ENCODE assay signal across 1 cellular context in the genomic region with DNA sequence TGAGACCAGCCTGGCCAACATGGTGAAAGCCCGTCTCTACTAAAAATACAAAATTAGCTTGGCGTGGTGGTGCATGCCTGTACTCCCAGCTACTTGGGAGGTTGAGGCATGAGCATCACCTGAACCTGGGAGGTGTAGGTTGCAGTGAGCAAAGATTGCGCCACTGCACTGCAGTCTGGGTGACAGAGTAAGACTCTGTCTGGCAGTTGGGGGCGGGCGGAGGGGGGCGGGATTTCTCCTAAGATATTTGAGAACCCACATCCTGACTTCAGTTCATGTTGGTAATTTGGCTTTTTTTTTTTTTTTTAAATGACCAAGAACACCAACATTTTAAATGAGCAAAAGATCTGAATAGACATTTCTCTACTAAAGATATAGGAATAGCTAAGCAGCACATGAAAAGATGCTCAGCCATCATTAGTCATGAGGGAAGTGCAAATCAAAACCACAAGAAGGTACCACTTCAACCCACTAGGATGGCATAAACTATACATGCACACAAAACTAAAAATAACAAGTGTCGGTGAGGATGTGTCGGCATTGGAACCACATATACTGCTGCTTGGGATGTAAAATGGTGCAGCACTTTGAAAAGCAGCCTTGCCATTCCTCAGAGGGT.
TF ChIP-seq lines count a peak whose summit lies in the region.

No MANE protein-coding gene starts in this region.

TF ChIP-seq in GM23338, 12 proteins besides CTCF, POLR2A, EP300 and RAD21 (continued from another document):
- TF ChIP-seq REST (IDR thresholded peaks at IDR 0.05; ENCODE audit: unreplicated experiment) (no peak), POLR2AphosphoS5 (IDR thresholded peaks at IDR 0.05; ENCODE audit: low read depth) (no peak), EZH2phosphoT487 (IDR thresholded peaks at IDR 0.05; ENCODE audit: unreplicated experiment) (no peak), NANOG (IDR thresholded peaks at IDR 0.05; ENCODE audit: borderline replicate concordance) (no peak), ZNF331 (CRISPR knock-in tag; IDR thresholded peaks at IDR 0.05; ENCODE audit: low read depth) (no peak), JUNB (IDR thresholded peaks at IDR 0.05; ENCODE audit: unreplicated experiment) (no peak), ZNF114 (CRISPR knock-in tag; IDR thresholded peaks at IDR 0.05) (no peak), EZH2 (IDR thresholded peaks at IDR 0.05; ENCODE audit: low read depth, unreplicated experiment) (no peak)
- TF ChIP-seq, protein P1, sequence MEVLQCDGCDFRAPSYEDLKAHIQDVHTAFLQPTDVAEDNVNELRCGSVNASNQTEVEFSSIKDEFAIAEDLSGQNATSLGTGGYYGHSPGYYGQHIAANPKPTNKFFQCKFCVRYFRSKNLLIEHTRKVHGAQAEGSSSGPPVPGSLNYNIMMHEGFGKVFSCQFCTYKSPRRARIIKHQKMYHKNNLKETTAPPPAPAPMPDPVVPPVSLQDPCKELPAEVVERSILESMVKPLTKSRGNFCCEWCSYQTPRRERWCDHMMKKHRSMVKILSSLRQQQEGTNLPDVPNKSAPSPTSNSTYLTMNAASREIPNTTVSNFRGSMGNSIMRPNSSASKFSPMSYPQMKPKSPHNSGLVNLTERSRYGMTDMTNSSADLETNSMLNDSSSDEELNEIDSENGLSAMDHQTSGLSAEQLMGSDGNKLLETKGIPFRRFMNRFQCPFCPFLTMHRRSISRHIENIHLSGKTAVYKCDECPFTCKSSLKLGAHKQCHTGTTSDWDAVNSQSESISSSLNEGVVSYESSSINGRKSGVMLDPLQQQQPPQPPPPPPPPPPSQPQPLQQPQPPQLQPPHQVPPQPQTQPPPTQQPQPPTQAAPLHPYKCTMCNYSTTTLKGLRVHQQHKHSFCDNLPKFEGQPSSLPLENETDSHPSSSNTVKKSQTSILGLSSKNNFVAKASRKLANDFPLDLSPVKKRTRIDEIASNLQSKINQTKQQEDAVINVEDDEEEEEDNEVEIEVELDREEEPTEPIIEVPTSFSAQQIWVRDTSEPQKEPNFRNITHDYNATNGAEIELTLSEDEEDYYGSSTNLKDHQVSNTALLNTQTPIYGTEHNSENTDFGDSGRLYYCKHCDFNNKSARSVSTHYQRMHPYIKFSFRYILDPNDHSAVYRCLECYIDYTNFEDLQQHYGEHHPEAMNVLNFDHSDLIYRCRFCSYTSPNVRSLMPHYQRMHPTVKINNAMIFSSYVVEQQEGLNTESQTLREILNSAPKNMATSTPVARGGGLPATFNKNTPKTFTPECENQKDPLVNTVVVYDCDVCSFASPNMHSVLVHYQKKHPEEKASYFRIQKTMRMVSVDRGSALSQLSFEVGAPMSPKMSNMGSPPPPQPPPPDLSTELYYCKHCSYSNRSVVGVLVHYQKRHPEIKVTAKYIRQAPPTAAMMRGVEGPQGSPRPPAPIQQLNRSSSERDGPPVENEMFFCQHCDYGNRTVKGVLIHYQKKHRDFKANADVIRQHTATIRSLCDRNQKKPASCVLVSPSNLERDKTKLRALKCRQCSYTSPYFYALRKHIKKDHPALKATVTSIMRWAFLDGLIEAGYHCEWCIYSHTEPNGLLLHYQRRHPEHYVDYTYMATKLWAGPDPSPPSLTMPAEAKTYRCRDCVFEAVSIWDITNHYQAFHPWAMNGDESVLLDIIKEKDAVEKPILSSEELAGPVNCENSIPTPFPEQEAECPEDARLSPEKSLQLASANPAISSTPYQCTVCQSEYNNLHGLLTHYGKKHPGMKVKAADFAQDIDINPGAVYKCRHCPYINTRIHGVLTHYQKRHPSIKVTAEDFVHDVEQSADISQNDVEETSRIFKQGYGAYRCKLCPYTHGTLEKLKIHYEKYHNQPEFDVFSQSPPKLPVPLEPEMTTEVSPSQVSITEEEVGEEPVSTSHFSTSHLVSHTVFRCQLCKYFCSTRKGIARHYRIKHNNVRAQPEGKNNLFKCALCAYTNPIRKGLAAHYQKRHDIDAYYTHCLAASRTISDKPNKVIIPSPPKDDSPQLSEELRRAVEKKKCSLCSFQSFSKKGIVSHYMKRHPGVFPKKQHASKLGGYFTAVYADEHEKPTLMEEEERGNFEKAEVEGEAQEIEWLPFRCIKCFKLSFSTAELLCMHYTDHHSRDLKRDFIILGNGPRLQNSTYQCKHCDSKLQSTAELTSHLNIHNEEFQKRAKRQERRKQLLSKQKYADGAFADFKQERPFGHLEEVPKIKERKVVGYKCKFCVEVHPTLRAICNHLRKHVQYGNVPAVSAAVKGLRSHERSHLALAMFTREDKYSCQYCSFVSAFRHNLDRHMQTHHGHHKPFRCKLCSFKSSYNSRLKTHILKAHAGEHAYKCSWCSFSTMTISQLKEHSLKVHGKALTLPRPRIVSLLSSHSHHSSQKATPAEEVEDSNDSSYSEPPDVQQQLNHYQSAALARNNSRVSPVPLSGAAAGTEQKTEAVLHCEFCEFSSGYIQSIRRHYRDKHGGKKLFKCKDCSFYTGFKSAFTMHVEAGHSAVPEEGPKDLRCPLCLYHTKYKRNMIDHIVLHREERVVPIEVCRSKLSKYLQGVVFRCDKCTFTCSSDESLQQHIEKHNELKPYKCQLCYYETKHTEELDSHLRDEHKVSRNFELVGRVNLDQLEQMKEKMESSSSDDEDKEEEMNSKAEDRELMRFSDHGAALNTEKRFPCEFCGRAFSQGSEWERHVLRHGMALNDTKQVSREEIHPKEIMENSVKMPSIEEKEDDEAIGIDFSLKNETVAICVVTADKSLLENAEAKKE (CRISPR knock-in tag; IDR thresholded peaks at IDR 0.05), result no peak
